In the genomic region with DNA sequence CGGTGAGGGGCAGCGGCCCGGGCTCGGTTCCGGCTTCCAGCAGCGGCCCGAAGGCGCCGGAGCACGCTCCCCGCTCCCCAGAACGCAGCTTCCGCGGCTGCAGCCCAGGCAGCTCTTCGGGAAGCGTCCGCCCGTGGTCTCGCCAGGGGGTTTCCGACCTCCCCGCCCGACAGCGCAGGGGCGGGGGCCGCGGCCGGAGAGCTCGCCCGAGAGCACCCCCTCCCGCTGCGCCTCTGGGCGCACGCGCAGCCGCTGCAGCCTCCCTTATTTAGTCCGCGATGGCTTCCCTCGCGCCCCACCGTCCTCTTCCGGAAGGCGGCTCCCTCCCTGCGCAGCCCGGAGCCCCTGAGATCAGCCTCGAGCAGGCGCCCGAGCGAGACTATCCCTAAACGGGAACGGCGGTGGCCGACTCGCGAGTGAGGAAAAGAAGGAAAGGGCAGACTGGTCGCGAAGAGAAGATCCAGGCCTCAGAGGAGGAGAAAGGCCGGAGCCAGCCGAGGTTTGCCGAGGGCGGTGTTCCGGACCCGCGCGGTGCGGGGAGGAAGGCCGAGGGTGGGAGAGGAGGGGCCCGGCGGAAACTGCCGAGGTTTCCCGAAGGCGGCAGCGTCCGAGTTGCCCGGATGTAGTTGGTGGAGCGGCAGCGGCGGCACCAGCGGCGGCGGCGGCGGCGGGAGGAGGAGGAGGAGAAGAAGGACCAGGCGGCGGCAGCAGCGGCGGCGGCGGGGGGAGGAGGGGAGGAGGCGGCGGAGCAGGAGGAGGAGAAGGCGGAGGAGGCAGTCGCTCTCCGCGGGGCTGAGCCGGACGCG, we compare ENCODE assay signal across 1 cellular context.
TF ChIP-seq lines count a peak whose summit lies in the region.

A gene with protein sequence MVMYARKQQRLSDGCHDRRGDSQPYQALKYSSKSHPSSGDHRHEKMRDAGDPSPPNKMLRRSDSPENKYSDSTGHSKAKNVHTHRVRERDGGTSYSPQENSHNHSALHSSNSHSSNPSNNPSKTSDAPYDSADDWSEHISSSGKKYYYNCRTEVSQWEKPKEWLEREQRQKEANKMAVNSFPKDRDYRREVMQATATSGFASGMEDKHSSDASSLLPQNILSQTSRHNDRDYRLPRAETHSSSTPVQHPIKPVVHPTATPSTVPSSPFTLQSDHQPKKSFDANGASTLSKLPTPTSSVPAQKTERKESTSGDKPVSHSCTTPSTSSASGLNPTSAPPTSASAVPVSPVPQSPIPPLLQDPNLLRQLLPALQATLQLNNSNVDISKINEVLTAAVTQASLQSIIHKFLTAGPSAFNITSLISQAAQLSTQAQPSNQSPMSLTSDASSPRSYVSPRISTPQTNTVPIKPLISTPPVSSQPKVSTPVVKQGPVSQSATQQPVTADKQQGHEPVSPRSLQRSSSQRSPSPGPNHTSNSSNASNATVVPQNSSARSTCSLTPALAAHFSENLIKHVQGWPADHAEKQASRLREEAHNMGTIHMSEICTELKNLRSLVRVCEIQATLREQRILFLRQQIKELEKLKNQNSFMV (plus strand): TSS at position 610 of the 806 bp plus-strand sequence. CDS start 462 bp downstream, outside the sequence.

TF ChIP-seq in endothelial cell of umbilical vein, 7 proteins besides CTCF, POLR2A, EP300 and RAD21:
- TF ChIP-seq POLR2AphosphoS5 (IDR thresholded peaks at IDR 0.05; ENCODE audit: insufficient read depth, low read depth, low read length) (peak; percentile 36), JUN (IDR thresholded peaks at IDR 0.05; ENCODE audit: borderline replicate concordance, insufficient read depth, insufficient read length, low read depth) (no peak)
